Comparison of ENCODE assay signal across 18 cellular contexts in the genomic region with DNA sequence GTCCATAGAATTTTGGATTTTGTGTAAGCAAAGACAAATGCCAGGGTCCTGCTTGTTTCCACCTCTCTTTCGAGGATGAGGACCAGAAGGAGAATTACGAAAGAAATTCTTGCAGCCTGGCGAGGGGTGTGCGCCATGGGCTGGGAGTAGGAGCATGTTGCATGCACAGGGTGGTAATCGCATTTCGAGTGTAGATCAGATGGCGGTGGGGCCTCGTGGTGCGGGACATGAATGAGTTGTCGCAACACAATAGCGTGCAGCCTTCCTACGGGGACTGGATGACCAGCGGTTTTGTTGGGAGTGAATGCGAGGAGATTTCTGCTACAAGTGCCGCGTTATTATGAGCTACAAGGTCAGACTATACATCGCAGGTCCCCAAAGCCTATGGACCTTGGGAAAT. TPM values are rescaled to one million over a fixed set of nuclear protein-coding genes. Genes with fewer than 3 reads are reported as not detected.
DNase-seq lines count a peak whose midpoint lies in the region; TF ChIP-seq lines count a peak whose summit lies in the region.
"Had no signal": no experiment of that assay in that cellular context is flagged by ENCODE, and none has a peak within 500 bp of the region (broad histone marks: within the 10 kb centered on the region; RNA-seq: fewer than 3 reads in every experiment).

No MANE protein-coding gene starts in this region.

- H3K79me2 ChIP-seq in osteoblast (ENCODE audit: insufficient read depth, low read length): no peaks in the 10 kb centered on the region

- no peak overlapping the region for H3K4me3 ChIP-seq in H7 (ENCODE audit: insufficient read depth, low read depth, low read length)
- no peak overlapping the region for H3K4me3 ChIP-seq in endodermal cell (ENCODE audit: low read length)
- no peak overlapping the region for H3K4me3 ChIP-seq in osteoblast (ENCODE audit: insufficient read depth, low read length)
- H3K4me3 ChIP-seq: gastroesophageal sphincter, lung, ovary had no signal

- intact Hi-C loops in posterior vena cava (cut with DNase I): loop anchor here (5.0 to 10.0 kb wide), 4 partner anchors 297 to 807 kb away; no protein-coding TSS in a partner anchor

- H3K9me3 ChIP-seq in endodermal cell (ENCODE audit: control insufficient read depth, low read length) (no peaks in the 10 kb centered on the region), osteoblast (ENCODE audit: low read depth, low read length) (no peaks in the 10 kb centered on the region)
- H3K9me3 ChIP-seq: gastroesophageal sphincter, ovary, suprapubic skin had no signal

- H3K27me3 ChIP-seq in H7 (ENCODE audit: control insufficient read depth, insufficient read depth, low read length) (peaks cover 95% of the 10 kb centered on the region), endodermal cell (ENCODE audit: control insufficient read depth, insufficient read depth, low read length, poor library complexity, severe bottlenecking) (peaks cover 98% of the 10 kb centered on the region), osteoblast (ENCODE audit: insufficient read depth, low read length) (peaks cover 92% of the 10 kb centered on the region)
- H3K27me3 ChIP-seq: ovary had no signal

- no peaks in the 10 kb centered on the region for H3K9me3 Mint-ChIP-seq in endodermal cell
- H3K9me3 Mint-ChIP-seq: activated T-helper 17 cell treated with anti-CD3 and anti-CD28 coated beads, Interleukin-2, amount 50 U/mL, for 72 hours; CD8-positive, alpha-beta T cell had no signal

- H3K4me2 ChIP-seq in osteoblast (ENCODE audit: insufficient read depth, low read length): no peak overlapping the region

- H3K36me3 ChIP-seq in H7 (replicated peaks; ENCODE audit: control insufficient read depth, insufficient read depth, low read length) (no peaks in the 10 kb centered on the region), endodermal cell (ENCODE audit: control insufficient read depth, insufficient read depth, low read length) (no peaks in the 10 kb centered on the region), osteoblast (ENCODE audit: insufficient read depth, low read length) (no peaks in the 10 kb centered on the region)
- H3K36me3 ChIP-seq: gastroesophageal sphincter, ovary, suprapubic skin had no signal

- H3K27ac ChIP-seq in endodermal cell (ENCODE audit: low read depth, low read length): no peak overlapping the region
- H3K27ac ChIP-seq in osteoblast (ENCODE audit: low read depth, low read length): no peak overlapping the region
- H3K27ac ChIP-seq: gastroesophageal sphincter, ovary had no signal

- no peak for TF ChIP-seq CTCF in endodermal cell (conservative IDR thresholded peaks at IDR 0.05)
- no peak for TF ChIP-seq CTCF in osteoblast (IDR thresholded peaks at IDR 0.05; ENCODE audit: extremely low read depth, low read depth, low read length)

- H3K27ac Mint-ChIP-seq in endodermal cell: no peak overlapping the region
- H3K27ac Mint-ChIP-seq: activated naive CD8-positive, alpha-beta T cell treated with anti-CD3 and anti-CD28 coated beads, Interleukin-2, amount 10 ng/mL, durations not matched to agents 7 days and 5 days; activated T-helper 17 cell treated with anti-CD3 and anti-CD28 coated beads, Interleukin-2, amount 50 U/mL, for 72 hours; CD8-positive, alpha-beta T cell had no signal

- H4K20me1 ChIP-seq in osteoblast (ENCODE audit: insufficient read depth, low read length): no peaks in the 10 kb centered on the region

- 2 to 3% methylated on average over 17 of the region's 17 CpGs for WGBS in endodermal cell (ENCODE audit: insufficient coverage in 1 of 2, insufficient read length in 1 of 2), 2 experiments

- H3K9ac ChIP-seq in endodermal cell (ENCODE audit: extremely low read depth, low read length, poor library complexity, severe bottlenecking): no peak overlapping the region

- H3K36me3 Mint-ChIP-seq in endodermal cell (ENCODE audit: low read depth): no peaks in the 10 kb centered on the region
- H3K36me3 Mint-ChIP-seq: CD8-positive, alpha-beta T cell had no signal

- peaks cover 97% of the 10 kb centered on the region for H3K27me3 Mint-ChIP-seq in endodermal cell (ENCODE audit: insufficient read depth)

- no peak overlapping the region for H3K4me3 Mint-ChIP-seq in endodermal cell
- H3K4me3 Mint-ChIP-seq: activated naive CD8-positive, alpha-beta T cell treated with anti-CD3 and anti-CD28 coated beads, Interleukin-2, amount 10 ng/mL, durations not matched to agents 7 days and 5 days; activated T-helper 17 cell treated with anti-CD3 and anti-CD28 coated beads, Interleukin-2, amount 50 U/mL, for 72 hours; CD8-positive, alpha-beta T cell had no signal

- DNase-seq in ELF-1 (ENCODE audit: low read depth, low spot score): peak; percentile 11
- peak; percentile 49 for DNase-seq in H7
- DNase-seq in endodermal cell: peak; percentile 57
- peak; percentile 46 for DNase-seq in osteoblast (ENCODE audit: insufficient read length, low spot score, missing footprints)
- DNase-seq in posterior vena cava (ENCODE audit: low spot score): no peak
- no peak for DNase-seq in NCI-H524 treated with DMSO at 0.1 percent for 48 hours (lab: John Stamatoyannopoulos, UW)
- DNase-seq in effector CD4-positive, alpha-beta T cell: no peak
- DNase-seq: activated naive CD8-positive, alpha-beta T cell treated with anti-CD3 and anti-CD28 coated beads, Interleukin-2, amount 10 ng/mL, durations not matched to agents 7 days and 5 days; CD8-positive, alpha-beta T cell; cerebellar nuclear complex; DMS153; effector CD8-positive, alpha-beta T cell; NCI-H69; ovary had no signal

- peaks cover 34% of the 10 kb centered on the region for H3K4me1 Mint-ChIP-seq in endodermal cell

- no peaks in the 10 kb centered on the region for H3K4me1 ChIP-seq in endodermal cell (ENCODE audit: control insufficient read depth, insufficient read depth, low read length)
- peaks cover 7% of the 10 kb centered on the region for H3K4me1 ChIP-seq in osteoblast (ENCODE audit: insufficient read depth, low read length)

- H2AFZ ChIP-seq in osteoblast (ENCODE audit: low read length): no peak overlapping the region

RNA-seq across cellular contexts. Expression of a gene that starts 4.2 kb away (rescaled TPM):
- not detected in 2 replicates for total RNA-seq in H7 (2014; rRNA removed; shearing (Covaris generic))
- total RNA-seq in endodermal cell: not detected
- 0.39 TPM for polyA plus RNA-seq in endodermal cell (2013, experiment 1 of 2)
- polyA plus RNA-seq in endodermal cell (2013, experiment 2 of 2): 0.54 TPM
- 0.29 and 0.72 TPM in 2 replicates for total RNA-seq in osteoblast
- 1 to 10 TPM; 2.4 to 4.0 TPM for total RNA-seq in posterior vena cava
- total RNA-seq: activated naive CD8-positive, alpha-beta T cell treated with anti-CD3 and anti-CD28 coated beads, Interleukin-2, amount 10 ng/mL, durations not matched to agents 7 days and 5 days; activated T-helper 17 cell treated with anti-CD3 and anti-CD28 coated beads, Interleukin-2, amount 50 U/mL, for 72 hours; CD8-positive, alpha-beta T cell; lung; ovary had no signal
- polyA plus RNA-seq: lung, ovary had no signal

Comparison
In these comparisons a context has a peak if more than half of its experiments do, and no peak if none do; other contexts are left out.
1. DNase-seq: peak in ELF-1 (single experiment), H7 (single experiment), endodermal cell (single experiment) and osteoblast (single experiment); none in posterior vena cava (single experiment), NCI-H524 treated with DMSO at 0.1 percent for 48 hours (single experiment) and effector CD4-positive, alpha-beta T cell (single experiment).